8 cellular contexts compared by ENCODE assay signal in the genomic region with DNA sequence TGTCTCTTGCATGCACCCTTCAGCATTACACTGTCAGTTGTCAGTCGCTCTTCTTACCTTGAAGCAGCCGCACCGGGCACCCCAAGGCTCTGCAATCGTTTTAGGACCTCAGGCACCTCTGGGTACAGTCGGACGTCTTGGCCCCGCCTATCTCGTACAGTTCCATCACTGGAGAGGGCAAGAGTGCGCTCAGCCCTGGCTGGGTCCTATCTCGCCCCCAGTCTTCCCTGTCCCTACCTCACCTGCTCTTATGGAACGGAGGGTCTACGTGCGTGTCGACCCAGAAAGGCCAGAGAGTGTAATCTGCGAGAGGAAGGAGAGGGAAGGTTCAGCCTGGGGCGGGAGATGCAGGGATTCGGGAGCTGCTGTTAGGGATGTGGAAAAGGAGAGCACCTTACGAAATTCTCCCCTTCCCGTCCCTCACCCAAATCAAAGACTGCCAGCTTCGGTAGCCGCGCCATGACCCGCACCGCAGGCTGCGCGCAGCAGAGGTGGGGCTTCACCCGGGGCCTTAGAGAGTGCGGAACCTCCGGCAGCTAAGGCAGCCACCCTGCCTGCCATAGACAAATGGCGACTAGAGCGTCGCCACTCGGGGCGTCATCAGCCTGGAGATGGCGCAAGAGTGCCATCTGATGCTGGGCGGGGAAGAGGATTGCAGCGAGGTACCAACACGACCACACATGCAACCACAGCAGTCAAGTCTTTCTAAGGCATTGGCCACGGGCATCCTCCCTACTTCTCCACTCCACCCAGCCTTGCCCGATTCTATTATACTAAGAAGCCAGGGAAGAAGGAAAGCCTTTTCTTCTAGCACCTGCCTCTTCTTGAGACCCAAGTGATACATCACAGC. TPM values are rescaled to one million over a fixed set of nuclear protein-coding genes. Genes with fewer than 3 reads are reported as not detected.
DNase-seq lines count a peak whose midpoint lies in the region; ATAC-seq, FAIRE-seq and TF ChIP-seq lines count a peak whose summit lies in the region.

Gene MDP1 (minus strand): TSS at position 572 of the 850 bp plus-strand sequence. CDS start 111 bp downstream, at position 461.

- H3K27ac Mint-ChIP-seq in activated CD4-positive, alpha-beta T cell treated with anti-CD3 and anti-CD28 coated beads, Interleukin-2, amount 10 ng/mL, durations not matched to agents 24 days and 14 days, result peak within 1 kb of the TSS; percentile 96

- WGBS in liver, result under 1% methylated on average over 40 of the region's 40 CpGs

- peak within 1 kb of the TSS; percentile 73 to 88 (median 79) for H3K4me3 ChIP-seq in BLaER1 treated with 17β-estradiol and CSF1 and Interleukin-3, amounts not matched to agents 10 nM and 100 nM
- H3K4me3 ChIP-seq in coronary artery (peak within 1 kb of the TSS; percentile 83), liver (ENCODE audit: low read depth in 1 of 3, low read length in 3 of 3) (peak within 1 kb of the TSS; percentile 62 to 94 (median 93))

- peak within 1 kb of the TSS; percentile 67 to 92 (median 86) for H3K27ac ChIP-seq in BLaER1 treated with 17β-estradiol and CSF1 and Interleukin-3, amounts not matched to agents 10 nM and 100 nM
- H3K27ac ChIP-seq in coronary artery (peak within 1 kb of the TSS; percentile 85 to 93), liver (ENCODE audit: low read depth in 1 of 2, low read length in 2 of 2) (peak within 1 kb of the TSS; percentile 83 to 86)

- no peaks in the 10 kb centered on the region for H3K27me3 ChIP-seq in BLaER1 treated with 17β-estradiol and CSF1 and Interleukin-3, amounts not matched to agents 10 nM and 100 nM
- no peaks in the 10 kb centered on the region for H3K27me3 ChIP-seq in liver (ENCODE audit: control insufficient read depth in 4 of 4, insufficient read depth in 4 of 4, low read length in 3 of 4)

- peak; percentile 42 for ATAC-seq in HG03457 (IDR thresholded peaks at IDR 0.05; ENCODE audit: unreplicated experiment)

- intact Hi-C loops in activated CD4-positive, alpha-beta T cell treated with anti-CD3 and anti-CD28 coated beads, Interleukin-2, amount 10 ng/mL, durations not matched to agents 24 days and 14 days (cut with micrococcal nuclease), result loop anchor here (2.0 kb wide), 1 partner anchor 81 kb away; no protein-coding TSS in a partner anchor

- H3K9me3 Mint-ChIP-seq in activated CD4-positive, alpha-beta T cell treated with anti-CD3 and anti-CD28 coated beads, Interleukin-2, amount 10 ng/mL, durations not matched to agents 24 days and 14 days, result no peaks in the 10 kb centered on the region

- H3K27me3 Mint-ChIP-seq in activated CD4-positive, alpha-beta T cell treated with anti-CD3 and anti-CD28 coated beads, Interleukin-2, amount 10 ng/mL, durations not matched to agents 24 days and 14 days, result peaks cover 2% of the 10 kb centered on the region

- peaks cover 38% of the 10 kb centered on the region for H3K36me3 Mint-ChIP-seq in activated CD4-positive, alpha-beta T cell treated with anti-CD3 and anti-CD28 coated beads, Interleukin-2, amount 10 ng/mL, durations not matched to agents 24 days and 14 days (ENCODE audit: low read depth)

- peak within 1 kb of the TSS; percentile 83 to 98 (median 87) for H3K9ac ChIP-seq in BLaER1 treated with 17β-estradiol and CSF1 and Interleukin-3, amounts not matched to agents 10 nM and 100 nM
- peak within 1 kb of the TSS; percentile 73 to 80 for H3K9ac ChIP-seq in liver (ENCODE audit: low read depth in 1 of 2, low read length in 2 of 2)

- DNase-seq in GM19239 (ENCODE audit: insufficient read length, low spot score) (peak; percentile 84), NCI-H524 (lab: John Stamatoyannopoulos, UW) (peak; percentile 76 to 95), coronary artery (ENCODE audit: low spot score) (peak; percentile 92)
- peak; percentile 96 for DNase-seq in activated CD4-positive, alpha-beta T cell treated with anti-CD3 and anti-CD28 coated beads, Interleukin-2, amount 10 ng/mL, durations not matched to agents 24 days and 14 days
- peak; percentile 84 for DNase-seq in stimulated activated CD4-positive, alpha-beta T cell treated with anti-CD3 and anti-CD28 coated beads, Interleukin-4, amount 100 ng/mL, for 24 hours

- peaks cover 16 to 52% (median 32%) of the 10 kb centered on the region in 11 experiments; a peak in 21 of 22 replicates for H3K36me3 ChIP-seq in BLaER1 treated with 17β-estradiol and CSF1 and Interleukin-3, amounts not matched to agents 10 nM and 100 nM
- H3K36me3 ChIP-seq in liver (ENCODE audit: control insufficient read depth in 4 of 4, insufficient read depth in 3 of 4, low read depth in 1 of 4, low read length in 3 of 4), result peaks cover 0 to 8% (median 2%) of the 10 kb centered on the region in 4 donors

- peak; percentile 95 for FAIRE-seq in GM19239 (lab: Jason Lieb, UNC)

- peak within 1 kb of the TSS; percentile 67 to 96 (median 85) for H3K4me2 ChIP-seq in BLaER1 treated with 17β-estradiol and CSF1 and Interleukin-3, amounts not matched to agents 10 nM and 100 nM

- TF ChIP-seq CTCF in coronary artery (IDR thresholded peaks at IDR 0.05), result no peak
- TF ChIP-seq CTCF in liver (IDR thresholded peaks at IDR 0.05; ENCODE audit: low read depth, low read length, missing input control), result peak; percentile 29

- H4K20me1 ChIP-seq in BLaER1 treated with 17β-estradiol and CSF1 and Interleukin-3, amounts not matched to agents 10 nM and 100 nM, result peaks cover 0 to 13% (median 0%) of the 10 kb centered on the region in 11 experiments; a peak in 7 of 22 replicates

- peaks cover 43% of the 10 kb centered on the region for H3K4me1 Mint-ChIP-seq in activated CD4-positive, alpha-beta T cell treated with anti-CD3 and anti-CD28 coated beads, Interleukin-2, amount 10 ng/mL, durations not matched to agents 24 days and 14 days

- H3K9me3 ChIP-seq in BLaER1 treated with 17β-estradiol and CSF1 and Interleukin-3, amounts not matched to agents 10 nM and 100 nM (replicated peaks in 1 of 11), result no peaks in the 10 kb centered on the region
- H3K9me3 ChIP-seq in liver (ENCODE audit: control insufficient read depth in 4 of 4, low read length in 3 of 4), result no peaks in the 10 kb centered on the region

- peak within 1 kb of the TSS; percentile 93 for H3K4me3 Mint-ChIP-seq in activated CD4-positive, alpha-beta T cell treated with anti-CD3 and anti-CD28 coated beads, Interleukin-2, amount 10 ng/mL, durations not matched to agents 24 days and 14 days

- TF ChIP-seq RAD21 in liver (IDR thresholded peaks at IDR 0.05), result peak; percentile 69 to 74

- peaks cover 37 to 47% (median 42%) of the 10 kb centered on the region in 10 experiments for H3K4me1 ChIP-seq in BLaER1 treated with 17β-estradiol and CSF1 and Interleukin-3, amounts not matched to agents 10 nM and 100 nM
- H3K4me1 ChIP-seq in liver (ENCODE audit: control insufficient read depth in 4 of 4, insufficient read depth in 4 of 4, low read length in 3 of 4), result peaks cover 0 to 23% (median 8%) of the 10 kb centered on the region in 4 donors

TF ChIP-seq in liver, 16 proteins besides CTCF, POLR2A, EP300 and RAD21:
- TF ChIP-seq NR2F2 (IDR thresholded peaks at IDR 0.05) (no peak), FOXA2 (IDR thresholded peaks at IDR 0.05) (no peak), SP1 (IDR thresholded peaks at IDR 0.05) (peak; percentile 62), TAF1 (conservative IDR thresholded peaks at IDR 0.05) (peak; percentile 62), JUND (IDR thresholded peaks at IDR 0.05) (no peak), EGR1 (IDR thresholded peaks at IDR 0.05; ENCODE audit: low read depth in 2 of 2) (no peak), YY1 (IDR thresholded peaks at IDR 0.05) (peak; percentile 97), RXRA (IDR thresholded peaks at IDR 0.05) (peak; percentile 9 to 58), GABPA (IDR thresholded peaks at IDR 0.05 in 1 of 2, conservative IDR thresholded peaks at IDR 0.05 in 1 of 2) (peak in 1 of 2 donors; percentile 60)
- TF ChIP-seq, protein P1, sequence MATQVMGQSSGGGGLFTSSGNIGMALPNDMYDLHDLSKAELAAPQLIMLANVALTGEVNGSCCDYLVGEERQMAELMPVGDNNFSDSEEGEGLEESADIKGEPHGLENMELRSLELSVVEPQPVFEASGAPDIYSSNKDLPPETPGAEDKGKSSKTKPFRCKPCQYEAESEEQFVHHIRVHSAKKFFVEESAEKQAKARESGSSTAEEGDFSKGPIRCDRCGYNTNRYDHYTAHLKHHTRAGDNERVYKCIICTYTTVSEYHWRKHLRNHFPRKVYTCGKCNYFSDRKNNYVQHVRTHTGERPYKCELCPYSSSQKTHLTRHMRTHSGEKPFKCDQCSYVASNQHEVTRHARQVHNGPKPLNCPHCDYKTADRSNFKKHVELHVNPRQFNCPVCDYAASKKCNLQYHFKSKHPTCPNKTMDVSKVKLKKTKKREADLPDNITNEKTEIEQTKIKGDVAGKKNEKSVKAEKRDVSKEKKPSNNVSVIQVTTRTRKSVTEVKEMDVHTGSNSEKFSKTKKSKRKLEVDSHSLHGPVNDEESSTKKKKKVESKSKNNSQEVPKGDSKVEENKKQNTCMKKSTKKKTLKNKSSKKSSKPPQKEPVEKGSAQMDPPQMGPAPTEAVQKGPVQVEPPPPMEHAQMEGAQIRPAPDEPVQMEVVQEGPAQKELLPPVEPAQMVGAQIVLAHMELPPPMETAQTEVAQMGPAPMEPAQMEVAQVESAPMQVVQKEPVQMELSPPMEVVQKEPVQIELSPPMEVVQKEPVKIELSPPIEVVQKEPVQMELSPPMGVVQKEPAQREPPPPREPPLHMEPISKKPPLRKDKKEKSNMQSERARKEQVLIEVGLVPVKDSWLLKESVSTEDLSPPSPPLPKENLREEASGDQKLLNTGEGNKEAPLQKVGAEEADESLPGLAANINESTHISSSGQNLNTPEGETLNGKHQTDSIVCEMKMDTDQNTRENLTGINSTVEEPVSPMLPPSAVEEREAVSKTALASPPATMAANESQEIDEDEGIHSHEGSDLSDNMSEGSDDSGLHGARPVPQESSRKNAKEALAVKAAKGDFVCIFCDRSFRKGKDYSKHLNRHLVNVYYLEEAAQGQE (IDR thresholded peaks at IDR 0.05), result peak; percentile 25

RNA-seq across cellular contexts. Expression of gene MDP1, which starts in this region (rescaled TPM):
- total RNA-seq in activated CD4-positive, alpha-beta T cell treated with anti-CD3 and anti-CD28 coated beads, Interleukin-2, amount 10 ng/mL, durations not matched to agents 24 days and 14 days, result 11.6 and 13.5 TPM in 2 replicates
- 1 to 10 TPM; 3.2 to 6.6 TPM for total RNA-seq in liver
- polyA plus RNA-seq in liver, result 10 to 100 TPM in 1 of 2 donors, 1 to 10 TPM in 1; 7.4 to 13.4 TPM

Comparison
In these comparisons a context has a peak if more than half of its experiments do, and no peak if none do; other contexts are left out.
1. Peak in every context shown above with its lines: DNase-seq, ATAC-seq, H3K4me3 ChIP-seq and H3K27ac ChIP-seq.